2 cellular contexts compared by ENCODE assay signal in genomic region chr17:66580601-66581385, GRCh38.
TF ChIP-seq lines count a peak whose summit lies in the region.

No MANE protein-coding gene starts in this region.

TF ChIP-seq in liver, 16 proteins besides CTCF, POLR2A, EP300 and RAD21 (continued from another document):
- TF ChIP-seq REST (IDR thresholded peaks at IDR 0.05) (no peak), HNF4A (conservative IDR thresholded peaks at IDR 0.05) (no peak), MAX (IDR thresholded peaks at IDR 0.05) (no peak), JUND (IDR thresholded peaks at IDR 0.05) (no peak), RXRA (IDR thresholded peaks at IDR 0.05) (peak; percentile 10 to 49), FOXA2 (IDR thresholded peaks at IDR 0.05) (no peak), ZBTB33 (IDR thresholded peaks at IDR 0.05) (no peak), NR2F2 (IDR thresholded peaks at IDR 0.05) (peak; percentile 94), GABPA (IDR thresholded peaks at IDR 0.05 in 1 of 2, conservative IDR thresholded peaks at IDR 0.05 in 1 of 2) (no peak)

TF ChIP-seq in HepG2, 621 proteins besides CTCF, POLR2A, EP300 and RAD21 (continued from another document):
- TF ChIP-seq BCLAF1 (IDR thresholded peaks at IDR 0.05) (no peak), ZNF777 (CRISPR knock-in tag; IDR thresholded peaks at IDR 0.05) (no peak), ZKSCAN5 (CRISPR knock-in tag; IDR thresholded peaks at IDR 0.05) (no peak), ZNF329 (CRISPR knock-in tag; IDR thresholded peaks at IDR 0.05; ENCODE audit: low read depth) (no peak)
